34 cellular contexts compared by ENCODE assay signal in the genomic region with DNA sequence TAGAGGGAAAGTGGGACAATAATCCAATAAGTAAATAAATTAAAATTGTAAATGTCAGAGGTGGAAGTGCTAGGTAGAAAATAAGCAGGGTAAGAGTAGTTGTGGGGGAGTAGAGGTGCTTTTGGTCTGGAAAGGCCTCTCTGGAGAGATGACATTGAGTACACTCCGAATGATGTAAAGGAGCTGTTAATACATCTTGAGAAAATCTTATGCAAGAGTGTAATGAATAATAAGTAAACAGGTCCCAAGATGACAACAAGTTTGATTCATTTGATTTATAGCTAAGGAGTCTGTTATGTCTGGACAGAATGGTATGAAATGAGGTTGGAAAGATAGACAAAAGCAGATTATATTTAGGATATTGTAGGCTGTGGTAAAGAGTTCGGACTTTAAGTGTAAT.
DNase-seq lines count a peak whose midpoint lies in the region; ATAC-seq, FAIRE-seq and TF ChIP-seq lines count a peak whose summit lies in the region.
"Had no signal": no experiment of that assay in that cellular context is flagged by ENCODE, and none has a peak within 500 bp of the region (broad histone marks: within the 10 kb centered on the region; RNA-seq: fewer than 3 reads in every experiment).

No MANE protein-coding gene starts in this region.

- H3K4me3 ChIP-seq in fibroblast of pulmonary artery (replicated peaks; ENCODE audit: low read depth, low read length) = no peak overlapping the region
- no peak overlapping the region for H3K4me3 ChIP-seq in gastrocnemius medialis
- H3K4me3 ChIP-seq: ascending aorta, coronary artery, esophagus muscularis mucosa, suprapubic skin, upper lobe of left lung had no signal

- peaks cover 6 to 31% of the 10 kb centered on the region in 2 donors for H3K4me1 ChIP-seq in gastrocnemius medialis
- H3K4me1 ChIP-seq: suprapubic skin had no signal

- POLR2A ChIA-PET in activated CD4-positive, alpha-beta T cell treated with anti-CD3 and anti-CD28 coated beads, Interleukin-2, amount 10 ng/mL, durations not matched to agents 7 days and 5 days (lab: Charles Lee) = no interaction called here

- no peaks in the 10 kb centered on the region for H3K36me3 Mint-ChIP-seq in activated CD4-positive, alpha-beta T cell treated with anti-CD3 and anti-CD28 coated beads, Interleukin-2, amount 10 ng/mL, durations not matched to agents 7 days and 5 days (ENCODE audit: low read depth)
- H3K36me3 Mint-ChIP-seq: naive B cell; stimulated activated memory B cell treated with anti-CD40 and anti-IgM and Interleukin-4, amounts not matched to agents 10 μg/mL and 1 μg/mL and 100 μg/mL, for 72 hours; WTC11 had no signal

- CTCF ChIA-PET in activated CD4-positive, alpha-beta T cell treated with anti-CD3 and anti-CD28 coated beads, Interleukin-2, amount 10 ng/mL, durations not matched to agents 7 days and 5 days (lab: Charles Lee) = no interaction called here

- in situ Hi-C loops in gastrocnemius medialis (cut with MboI; ENCODE audit: low sequenced_read_pairs in 4 of 4) = no loop called here

- H3K9me3 ChIP-seq in gastrocnemius medialis = no peaks in the 10 kb centered on the region
- H3K9me3 ChIP-seq: ascending aorta, esophagus muscularis mucosa, neutrophil, suprapubic skin, upper lobe of left lung had no signal

- peak overlapping the region in 3 of 4 donors; percentile 45 to 59 (median 50) for H3K27ac ChIP-seq in gastrocnemius medialis
- H3K27ac ChIP-seq: ascending aorta, coronary artery, esophagus muscularis mucosa, neutrophil, suprapubic skin, upper lobe of left lung had no signal

- no peak for FAIRE-seq in H54 (lab: Jason Lieb, UNC)
- FAIRE-seq: GM12891 had no signal

- H3K27me3 ChIP-seq in gastrocnemius medialis = no peaks in the 10 kb centered on the region
- H3K27me3 ChIP-seq: ascending aorta, esophagus muscularis mucosa, neutrophil, suprapubic skin, upper lobe of left lung had no signal

- H3K4me3 Mint-ChIP-seq in activated CD4-positive, alpha-beta T cell treated with anti-CD3 and anti-CD28 coated beads, Interleukin-2, amount 10 ng/mL, durations not matched to agents 7 days and 5 days = no peak overlapping the region
- H3K4me3 Mint-ChIP-seq: activated naive CD8-positive, alpha-beta T cell treated with anti-CD3 and anti-CD28 coated beads for 36 hours; naive B cell; stimulated activated memory B cell treated with anti-CD40 and anti-IgM and Interleukin-4, amounts not matched to agents 10 μg/mL and 1 μg/mL and 100 μg/mL, for 72 hours; WTC11 had no signal

- H3K9me3 Mint-ChIP-seq in activated CD4-positive, alpha-beta T cell treated with anti-CD3 and anti-CD28 coated beads, Interleukin-2, amount 10 ng/mL, durations not matched to agents 7 days and 5 days = no peaks in the 10 kb centered on the region
- H3K9me3 Mint-ChIP-seq: activated naive CD8-positive, alpha-beta T cell treated with anti-CD3 and anti-CD28 coated beads for 36 hours; naive B cell; stimulated activated memory B cell treated with anti-CD40 and anti-IgM and Interleukin-4, amounts not matched to agents 10 μg/mL and 1 μg/mL and 100 μg/mL, for 72 hours; WTC11 had no signal

- H3K36me3 ChIP-seq in gastrocnemius medialis = no peaks in the 10 kb centered on the region
- H3K36me3 ChIP-seq: ascending aorta, esophagus muscularis mucosa, neutrophil, suprapubic skin, upper lobe of left lung had no signal

- DNase-seq in HCEC 1CT (peak; percentile 42), amniotic epithelial cell (ENCODE audit: low read depth) (peak; percentile 90), fibroblast of pulmonary artery (ENCODE audit: low read depth) (peak; percentile 20), gastrocnemius medialis (no peak), H54 (ENCODE audit: insufficient read length, low spot score) (no peak), mesenteric fat pad (ENCODE audit: low spot score) (no peak)
- DNase-seq in activated CD4-positive, alpha-beta T cell treated with anti-CD3 and anti-CD28 coated beads, Interleukin-2, amount 10 ng/mL, durations not matched to agents 7 days and 5 days = no peak
- DNase-seq: activated CD4-positive, alpha-beta T cell treated with anti-CD3 and anti-CD28 coated beads, Interleukin-2, amount 50 U/mL, for 1 hour; activated effector memory CD4-positive, alpha-beta T cell treated with anti-CD3 and anti-CD28 coated beads, Interleukin-2, amount 50 U/mL, for 16 hours; activated naive CD8-positive, alpha-beta T cell treated with anti-CD3 and anti-CD28 coated beads for 36 hours; activated T-cell treated with anti-CD3 and anti-CD28 coated beads, Interleukin-2, amount 50 U/mL, for 1 hour; C1 segment of cervical spinal cord; caudate nucleus; effector memory CD4-positive, alpha-beta T cell; hypothalamus; MV-4-11; naive B cell; NCI-H1436; NCI-H2081 treated with DMSO at 0.1 percent for 48 hours; NCI-H446; upper lobe of left lung had no signal

- no peaks in the 10 kb centered on the region for H3K27me3 Mint-ChIP-seq in activated CD4-positive, alpha-beta T cell treated with anti-CD3 and anti-CD28 coated beads, Interleukin-2, amount 10 ng/mL, durations not matched to agents 7 days and 5 days
- H3K27me3 Mint-ChIP-seq: activated naive CD8-positive, alpha-beta T cell treated with anti-CD3 and anti-CD28 coated beads for 36 hours; naive B cell; progenitor cell of endocrine pancreas; stimulated activated memory B cell treated with anti-CD40 and anti-IgM and Interleukin-4, amounts not matched to agents 10 μg/mL and 1 μg/mL and 100 μg/mL, for 72 hours had no signal

- no peaks in the 10 kb centered on the region for H3K4me1 Mint-ChIP-seq in activated CD4-positive, alpha-beta T cell treated with anti-CD3 and anti-CD28 coated beads, Interleukin-2, amount 10 ng/mL, durations not matched to agents 7 days and 5 days
- H3K4me1 Mint-ChIP-seq: naive B cell; stimulated activated memory B cell treated with anti-CD40 and anti-IgM and Interleukin-4, amounts not matched to agents 10 μg/mL and 1 μg/mL and 100 μg/mL, for 72 hours; WTC11 had no signal

- ATAC-seq in gastrocnemius medialis (peak in 1 of 2 donors; percentile 97), HG03097 (IDR thresholded peaks at IDR 0.05; ENCODE audit: low FRiP score, unreplicated experiment) (no peak)
- ATAC-seq: HCT116; left lobe of liver; sciatic nerve; stimulated activated memory B cell treated with anti-CD40 and anti-IgM and Interleukin-4, amounts not matched to agents 10 μg/mL and 1 μg/mL and 100 μg/mL, for 72 hours; WTC11 had no signal

- H3K27ac Mint-ChIP-seq in activated CD4-positive, alpha-beta T cell treated with anti-CD3 and anti-CD28 coated beads, Interleukin-2, amount 10 ng/mL, durations not matched to agents 7 days and 5 days = no peak overlapping the region
- H3K27ac Mint-ChIP-seq: activated naive CD8-positive, alpha-beta T cell treated with anti-CD3 and anti-CD28 coated beads for 36 hours; naive B cell; progenitor cell of endocrine pancreas; stimulated activated memory B cell treated with anti-CD40 and anti-IgM and Interleukin-4, amounts not matched to agents 10 μg/mL and 1 μg/mL and 100 μg/mL, for 72 hours; WTC11 had no signal

- intact Hi-C loops in gastrocnemius medialis (cut with DNase I; ENCODE audit: low total_unique reads) = no loop called here

- TF ChIP-seq POLR2A in gastrocnemius medialis (IDR thresholded peaks at IDR 0.05) = no peak
- no peak for TF ChIP-seq POLR2A in H54 (IDR thresholded peaks at IDR 0.05; ENCODE audit: low read depth, low read length)

- TF ChIP-seq CTCF in fibroblast of pulmonary artery (IDR thresholded peaks at IDR 0.05; ENCODE audit: low read length, missing control alignments) = no peak
- no peak for TF ChIP-seq CTCF in gastrocnemius medialis (IDR thresholded peaks at IDR 0.05 in 4 of 5, conservative IDR thresholded peaks at IDR 0.05 in 1 of 5)

Comparison
In these comparisons a context has a peak if more than half of its experiments do, and no peak if none do; other contexts are left out.
1. DNase-seq: peak in HCEC 1CT (single experiment), amniotic epithelial cell (single experiment) and fibroblast of pulmonary artery (single experiment); none in gastrocnemius medialis (0 of 2), H54 (single experiment), activated CD4-positive, alpha-beta T cell treated with anti-CD3 and anti-CD28 coated beads, Interleukin-2, amount 10 ng/mL, durations not matched to agents 7 days and 5 days (single experiment) and mesenteric fat pad (single experiment).